ENCODE assay signal across 2 cellular contexts in the genomic region with DNA sequence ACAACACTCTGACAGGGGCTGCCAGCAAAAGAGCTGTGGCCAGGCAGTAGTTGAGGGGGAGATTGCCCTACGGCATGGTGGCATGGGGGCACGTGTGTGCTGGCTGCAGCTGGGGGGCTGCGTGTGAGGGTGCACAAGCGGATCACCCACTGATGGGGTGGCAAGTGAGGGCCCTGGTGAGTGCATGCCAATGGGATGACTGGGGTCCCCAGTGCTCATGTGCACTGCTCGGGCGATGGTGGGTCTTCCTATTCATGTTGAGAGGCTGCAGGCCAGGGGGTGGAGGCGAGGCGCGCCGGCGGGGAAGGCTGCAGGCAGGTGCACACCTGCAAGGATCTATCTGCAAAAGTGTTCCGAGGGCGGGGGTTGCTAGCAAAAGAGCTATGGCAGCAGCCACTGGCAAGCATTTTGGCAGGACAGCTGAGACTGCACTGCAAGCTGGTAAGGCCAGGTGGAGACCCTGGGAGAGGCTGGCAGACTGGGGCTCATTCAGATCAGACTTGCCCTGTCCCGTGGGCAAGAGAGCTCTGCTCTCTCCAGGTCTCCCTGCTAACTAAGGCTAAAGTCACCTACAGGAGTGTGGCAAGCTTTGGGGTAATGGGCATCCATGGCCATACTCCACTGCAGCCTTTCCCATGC.
TF ChIP-seq lines count a peak whose summit lies in the region.

No MANE protein-coding gene starts in this region.

TF ChIP-seq in HCT116, 20 proteins besides CTCF, POLR2A, EP300 and RAD21:
- TF ChIP-seq, protein P1, sequence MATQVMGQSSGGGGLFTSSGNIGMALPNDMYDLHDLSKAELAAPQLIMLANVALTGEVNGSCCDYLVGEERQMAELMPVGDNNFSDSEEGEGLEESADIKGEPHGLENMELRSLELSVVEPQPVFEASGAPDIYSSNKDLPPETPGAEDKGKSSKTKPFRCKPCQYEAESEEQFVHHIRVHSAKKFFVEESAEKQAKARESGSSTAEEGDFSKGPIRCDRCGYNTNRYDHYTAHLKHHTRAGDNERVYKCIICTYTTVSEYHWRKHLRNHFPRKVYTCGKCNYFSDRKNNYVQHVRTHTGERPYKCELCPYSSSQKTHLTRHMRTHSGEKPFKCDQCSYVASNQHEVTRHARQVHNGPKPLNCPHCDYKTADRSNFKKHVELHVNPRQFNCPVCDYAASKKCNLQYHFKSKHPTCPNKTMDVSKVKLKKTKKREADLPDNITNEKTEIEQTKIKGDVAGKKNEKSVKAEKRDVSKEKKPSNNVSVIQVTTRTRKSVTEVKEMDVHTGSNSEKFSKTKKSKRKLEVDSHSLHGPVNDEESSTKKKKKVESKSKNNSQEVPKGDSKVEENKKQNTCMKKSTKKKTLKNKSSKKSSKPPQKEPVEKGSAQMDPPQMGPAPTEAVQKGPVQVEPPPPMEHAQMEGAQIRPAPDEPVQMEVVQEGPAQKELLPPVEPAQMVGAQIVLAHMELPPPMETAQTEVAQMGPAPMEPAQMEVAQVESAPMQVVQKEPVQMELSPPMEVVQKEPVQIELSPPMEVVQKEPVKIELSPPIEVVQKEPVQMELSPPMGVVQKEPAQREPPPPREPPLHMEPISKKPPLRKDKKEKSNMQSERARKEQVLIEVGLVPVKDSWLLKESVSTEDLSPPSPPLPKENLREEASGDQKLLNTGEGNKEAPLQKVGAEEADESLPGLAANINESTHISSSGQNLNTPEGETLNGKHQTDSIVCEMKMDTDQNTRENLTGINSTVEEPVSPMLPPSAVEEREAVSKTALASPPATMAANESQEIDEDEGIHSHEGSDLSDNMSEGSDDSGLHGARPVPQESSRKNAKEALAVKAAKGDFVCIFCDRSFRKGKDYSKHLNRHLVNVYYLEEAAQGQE (IDR thresholded peaks at IDR 0.05; ENCODE audit: low read depth), result no peak
- no peak for TF ChIP-seq CEBPB (IDR thresholded peaks at IDR 0.05; ENCODE audit: low read depth)
- no peak for TF ChIP-seq EGR1 (IDR thresholded peaks at IDR 0.05; ENCODE audit: low read depth)

TF ChIP-seq in H1, 55 proteins besides CTCF, POLR2A, EP300 and RAD21:
- TF ChIP-seq SIRT6 (IDR thresholded peaks at IDR 0.05; ENCODE audit: low read length), result no peak
- no peak for TF ChIP-seq MAFK (IDR thresholded peaks at IDR 0.05; ENCODE audit: low read depth, low read length)
- TF ChIP-seq ZNF274 (IDR thresholded peaks at IDR 0.05; ENCODE audit: borderline replicate concordance, extremely low read depth, low read length), result no peak
- TF ChIP-seq POU5F1 (IDR thresholded peaks at IDR 0.05; ENCODE audit: low read depth, low read length), result no peak
- no peak for TF ChIP-seq CBX5 (IDR thresholded peaks at IDR 0.05; ENCODE audit: low read depth, low read length)
- no peak for TF ChIP-seq HDAC6 (IDR thresholded peaks at IDR 0.05; ENCODE audit: low read depth, low read length)
- no peak for TF ChIP-seq KDM1A (IDR thresholded peaks at IDR 0.05; ENCODE audit: borderline replicate concordance, low read length)
- TF ChIP-seq SIN3A (conservative IDR thresholded peaks at IDR 0.05 in 1 of 2, IDR thresholded peaks at IDR 0.05 in 1 of 2; ENCODE audit: low read depth in 1 of 2, low read length in 2 of 2), result no peak
- TF ChIP-seq GABPA (IDR thresholded peaks at IDR 0.05; ENCODE audit: borderline replicate concordance, insufficient read depth, low read length), result no peak
- no peak for TF ChIP-seq RBBP5 (IDR thresholded peaks at IDR 0.05; ENCODE audit: borderline replicate concordance, low read depth, low read length)
